8 cellular contexts compared by ENCODE assay signal in the genomic region with DNA sequence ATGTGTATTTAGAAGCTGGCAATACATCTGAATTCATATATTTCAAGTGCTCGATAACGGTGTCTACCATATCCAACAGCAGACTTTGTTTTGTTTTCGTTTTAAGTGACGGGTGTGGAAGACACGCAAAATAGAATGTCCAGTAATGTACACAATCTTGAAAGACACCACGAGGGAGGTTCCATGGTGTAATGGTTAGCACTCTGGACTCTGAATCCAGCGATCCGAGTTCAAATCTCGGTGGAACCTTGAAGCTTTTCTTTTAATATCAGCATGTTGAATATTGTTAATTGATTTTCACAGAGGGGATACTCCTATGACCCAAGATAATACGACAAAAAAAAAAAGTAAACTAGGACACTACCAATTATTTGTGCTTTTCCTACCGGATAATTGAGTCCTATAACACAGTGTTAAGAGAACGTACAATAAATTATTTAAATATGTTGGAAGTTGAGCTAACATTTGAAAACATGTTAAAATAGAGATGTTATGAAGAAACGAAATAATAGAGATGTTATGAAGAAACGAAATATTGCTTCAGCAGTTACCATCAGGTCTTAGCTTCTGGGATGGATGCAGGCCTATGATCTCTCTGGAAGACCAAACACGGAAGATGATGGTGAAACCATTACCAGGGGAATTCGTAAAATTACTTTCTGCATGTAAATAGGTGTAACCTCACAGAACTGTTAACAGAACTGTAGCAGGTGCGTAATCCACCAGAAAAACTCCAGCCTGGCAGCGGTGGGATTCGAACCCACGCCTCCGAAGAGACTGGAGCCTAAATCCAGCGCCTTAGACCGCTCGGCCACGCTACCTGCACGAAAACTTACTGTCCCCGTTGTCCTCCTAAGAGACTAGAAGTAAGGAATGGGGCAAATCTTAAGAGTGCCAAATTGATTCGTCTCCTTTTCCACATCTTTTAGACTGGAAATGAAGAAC. TPM values are rescaled to one million over a fixed set of nuclear protein-coding genes. Genes with fewer than 3 reads are reported as not detected.
DNase-seq lines count a peak whose midpoint lies in the region; ATAC-seq and TF ChIP-seq lines count a peak whose summit lies in the region.

No MANE protein-coding gene starts in this region.

- WGBS in HUES64, result under 1% methylated on average over 26 of the region's 28 CpGs

- no TSS peak for BruUV-seq in A673 (replicated peaks; lab: Mats Ljungman, UMichigan)

- DNase-seq in A673 (ENCODE audit: low spot score) (peak; percentile 96), activated T-cell treated with anti-CD3 and anti-CD28 coated beads for 24 hours (ENCODE audit: low read depth) (peak; percentile 90), erythroblast (lab: John Stamatoyannopoulos, UW) (peak; percentile 94 to 98), myocyte (ENCODE audit: low read depth) (peak; percentile 92)
- DNase-seq in stimulated activated CD8-positive, alpha-beta memory T cell treated with anti-CD3 and anti-CD28 coated beads, Interleukin-7, amount 100 ng/mL, for 4 hours (ENCODE audit: low read depth in 2 of 2), result peak; percentile 65 to 80

- TF ChIP-seq POLR2A in erythroblast (IDR thresholded peaks at IDR 0.05; ENCODE audit: low read length), result no peak

- POLR2A ChIA-PET in A673 (lab: Charles Lee; ENCODE audit: low non-redundant PET), result interaction anchor here (0.7 to 1.9 kb wide), 3 partner anchors 18 to 56 kb away, joined by 3 to 12 read pairs (median 5); no protein-coding TSS in a partner anchor

- intact Hi-C loops in A673 (cut with micrococcal nuclease; ENCODE audit: unreplicated experiment), result loop anchor here (1.0 to 5.0 kb wide), 7 partner anchors 19 to 257 kb away; a partner anchor contains a TSS

- H3K79me2 ChIP-seq in OCI-LY1 (ENCODE audit: insufficient read depth, low read length), result no peaks in the 10 kb centered on the region

- CTCF ChIA-PET in A673 (lab: Charles Lee), result interaction anchor here (0.6 to 2.7 kb wide), 9 partner anchors 14 to 217 kb away, joined by 3 to 17 read pairs (median 3); no protein-coding TSS in a partner anchor

- H3K36me3 ChIP-seq in A673 (ENCODE audit: insufficient read depth, low read length, poor library complexity, severe bottlenecking) (no peaks in the 10 kb centered on the region), HUES64 (ENCODE audit: insufficient read depth, low read length) (no peaks in the 10 kb centered on the region), OCI-LY1 (ENCODE audit: insufficient read depth, low read length) (no peaks in the 10 kb centered on the region)

- peak overlapping the region; percentile 68 for H3K4me3 ChIP-seq in A673 (ENCODE audit: low read depth, low read length, poor library complexity, severe bottlenecking)
- peak overlapping the region; percentile 76 for H3K4me3 ChIP-seq in HUES64 (ENCODE audit: low read length)
- H3K4me3 ChIP-seq in OCI-LY1 (ENCODE audit: low read depth, low read length, poor library complexity, severe bottlenecking), result peak overlapping the region; percentile 98

- no peaks in the 10 kb centered on the region for H4K20me1 ChIP-seq in OCI-LY1 (ENCODE audit: insufficient read depth, low read length)

- peak overlapping the region; percentile 49 for H3K9ac ChIP-seq in HUES64 (ENCODE audit: low read depth, low read length)
- H3K9ac ChIP-seq in OCI-LY1 (ENCODE audit: low read length), result peak overlapping the region; percentile 29

- H3F3A ChIP-seq in OCI-LY1 (ENCODE audit: insufficient read depth, low read length), result peaks cover 6% of the 10 kb centered on the region; the same call in 1 of the 2 replicates

- H3K4me1 ChIP-seq in A673 (ENCODE audit: insufficient read depth, low read length, poor library complexity, severe bottlenecking) (peaks cover 2% of the 10 kb centered on the region), HUES64 (ENCODE audit: insufficient read depth, low read length) (peaks cover 7% of the 10 kb centered on the region; the same call in 1 of the 2 replicates), OCI-LY1 (ENCODE audit: insufficient read depth, low read length, severe bottlenecking) (peaks cover 57% of the 10 kb centered on the region)

- H3K27ac ChIP-seq in A673 (ENCODE audit: low read depth, low read length, poor library complexity, severe bottlenecking) (peak overlapping the region; percentile 56), HUES64 (ENCODE audit: low read depth, low read length) (no peak overlapping the region), OCI-LY1 (ENCODE audit: low read depth, low read length, poor library complexity, severe bottlenecking) (peak overlapping the region; percentile 35)

- H2AFZ ChIP-seq in OCI-LY1 (ENCODE audit: low read length), result no peak overlapping the region

- peak overlapping the region; percentile 88 for H3K4me2 ChIP-seq in OCI-LY1 (ENCODE audit: low read length)

- peak; percentile 30 for ATAC-seq in GM18867 (IDR thresholded peaks at IDR 0.05; ENCODE audit: unreplicated experiment)

- TF ChIP-seq CTCF in A673 (conservative IDR thresholded peaks at IDR 0.05; ENCODE audit: low read depth, low read length) (no peak), OCI-LY1 (IDR thresholded peaks at IDR 0.05; ENCODE audit: low read length) (no peak)

- H3K9me3 ChIP-seq in A673 (ENCODE audit: low read depth, low read length, poor library complexity, severe bottlenecking) (no peaks in the 10 kb centered on the region), HUES64 (ENCODE audit: insufficient read depth, low read depth, low read length) (no peaks in the 10 kb centered on the region), OCI-LY1 (ENCODE audit: low read length) (no peaks in the 10 kb centered on the region)

- H3K9me2 ChIP-seq in OCI-LY1 (ENCODE audit: low read depth, low read length), result no peaks in the 10 kb centered on the region

- H3K27me3 ChIP-seq in A673 (replicated peaks; ENCODE audit: insufficient read depth, low read depth, low read length, poor library complexity) (no peaks in the 10 kb centered on the region), HUES64 (ENCODE audit: insufficient read depth, low read length) (peaks cover 71% of the 10 kb centered on the region), OCI-LY1 (ENCODE audit: insufficient read depth, low read length) (peaks cover 13% of the 10 kb centered on the region)

RNA-seq across cellular contexts. Expression of a gene that starts 1.5 kb away (rescaled TPM):
- total RNA-seq in A673 (2021) (not detected in 2 replicates), myocyte (not detected in 2 replicates)
- polyA plus RNA-seq in HUES64 (2013, experiment 1 of 2), result not detected
- polyA plus RNA-seq in HUES64 (2013, experiment 2 of 2), result not detected
- 0.03 TPM for polyA plus RNA-seq in myocyte (2012)

RNA-seq across cellular contexts. Expression of a gene that starts 4.1 kb away (rescaled TPM):
- total RNA-seq in A673 (2021) (1.7 and 3.9 TPM in 2 replicates), myocyte (0.16 and 0.53 TPM in 2 replicates)
- polyA plus RNA-seq in HUES64 (2013, experiment 1 of 2), result 0.85 TPM
- polyA plus RNA-seq in HUES64 (2013, experiment 2 of 2), result 0.89 TPM
- 0.33 TPM for polyA plus RNA-seq in myocyte (2012)

RNA-seq across cellular contexts. Expression of a gene that starts 32.3 kb away (rescaled TPM):
- total RNA-seq in A673 (2021) (0.39 TPM in 1 of 2 replicates, not detected in the other), myocyte (0.16 and 0.40 TPM in 2 replicates)
- polyA plus RNA-seq in HUES64 (2013, experiment 1 of 2), result not detected
- polyA plus RNA-seq in HUES64 (2013, experiment 2 of 2), result not detected
- not detected for polyA plus RNA-seq in myocyte (2012)

RNA-seq across cellular contexts. Expression of a gene that starts 32.4 kb away (rescaled TPM):
- 47.1 and 50.0 TPM in 2 replicates for total RNA-seq in A673 (2021)
- 14.0 TPM for polyA plus RNA-seq in HUES64 (2013, experiment 1 of 2)
- 18.1 TPM for polyA plus RNA-seq in HUES64 (2013, experiment 2 of 2)
- 6.4 and 16.6 TPM in 2 replicates for total RNA-seq in myocyte
- 7.7 TPM for polyA plus RNA-seq in myocyte (2012)

RNA-seq across cellular contexts. Expression of a gene that starts 42.9 kb away (rescaled TPM):
- total RNA-seq in A673 (2021) (41.3 and 51.0 TPM in 2 replicates), myocyte (10.5 and 12.3 TPM in 2 replicates)
- 14.3 TPM for polyA plus RNA-seq in HUES64 (2013, experiment 1 of 2)
- polyA plus RNA-seq in HUES64 (2013, experiment 2 of 2), result 18.9 TPM
- polyA plus RNA-seq in myocyte (2012), result 69.3 TPM
